ENCODE assay signal across 26 cellular contexts in genomic region chr11:71396548-71397123, GRCh38. TPM values are rescaled to one million over a fixed set of nuclear protein-coding genes. Genes with fewer than 3 reads are reported as not detected.
A peak's percentile ranks its signal among the peaks of the same experiment; 100 is the strongest.
DNase-seq lines count a peak whose midpoint lies in the region; ATAC-seq and TF ChIP-seq lines count a peak whose summit lies in the region.
"Had no signal": no experiment of that assay in that cellular context is flagged by ENCODE, and none has a peak within 500 bp of the region (broad histone marks: within the 10 kb centered on the region; RNA-seq: fewer than 3 reads in every experiment).

No MANE protein-coding gene starts in this region.

- no peaks in the 10 kb centered on the region for H3K9me2 ChIP-seq in PC-3 (replicated peaks; ENCODE audit: low read length)

- peaks cover 7% of the 10 kb centered on the region for H3K4me1 ChIP-seq in DND-41 (ENCODE audit: insufficient read depth, low read length)
- H3K4me1 ChIP-seq in CD8-positive, alpha-beta memory T cell (ENCODE audit: insufficient read depth, low read length): no peaks in the 10 kb centered on the region
- no peaks in the 10 kb centered on the region for H3K4me1 ChIP-seq in PC-3 (ENCODE audit: insufficient read depth, low read length)
- H3K4me1 ChIP-seq: left lung, psoas muscle, SJSA1, uterus had no signal

- DNase-seq in DND-41: peak; percentile 69
- DNase-seq in NCI-H2196 treated with DMSO at 0.1 percent for 48 hours (lab: John Stamatoyannopoulos, UW; ENCODE audit: unreplicated experiment): peak; percentile 32
- peak; percentile 32 for DNase-seq in myocyte (ENCODE audit: low read depth)
- DNase-seq in CD8-positive, alpha-beta memory T cell: no peak
- DNase-seq in PC-3: no peak
- no peak for DNase-seq in nucleus accumbens (lab: John Stamatoyannopoulos, UW)
- DNase-seq: activated CD4-positive, alpha-beta memory T cell treated with anti-CD3 and anti-CD28 coated beads, Interleukin-2, amount 10 ng/mL, durations not matched to agents 7 days and 5 days; anterior cingulate cortex; CD8-positive, alpha-beta T cell; DMS79; effector CD4-positive, alpha-beta T cell; GF-D8; H7; KBM-7; left lung; mesendoderm; MV-4-11; NCI-H2029 treated with DMSO at 0.1 percent for 48 hours; psoas muscle; stimulated activated naive CD4-positive, alpha-beta T cell treated with Interleukin-2 at 50 U/mL for 16 hours; uterus had no signal

- CTCF ChIA-PET in CD8-positive, alpha-beta memory T cell (lab: Charles Lee): no interaction called here
- CTCF ChIA-PET in PC-3 (lab: Charles Lee): no interaction called here

- H3K27me3 Mint-ChIP-seq in CD8-positive, alpha-beta memory T cell: peaks cover 0 to 7% of the 10 kb centered on the region in 2 donors
- H3K27me3 Mint-ChIP-seq: activated naive CD8-positive, alpha-beta T cell had no signal

- no TSS peak for BruUV-seq in PC-3 (replicated peaks; lab: Mats Ljungman, UMichigan)

- no peaks in the 10 kb centered on the region for H3F3A ChIP-seq in PC-3 (ENCODE audit: low read length, unreplicated experiment)

- no peaks in the 10 kb centered on the region for H3K9me3 ChIP-seq in DND-41 (ENCODE audit: insufficient read depth, low read length, severe bottlenecking)
- H3K9me3 ChIP-seq in KOPT-K1 (ENCODE audit: insufficient read depth, low read length, poor library complexity, severe bottlenecking): no peaks in the 10 kb centered on the region
- no peaks in the 10 kb centered on the region for H3K9me3 ChIP-seq in CD8-positive, alpha-beta memory T cell (ENCODE audit: low read length)
- H3K9me3 ChIP-seq in PC-3 (ENCODE audit: low read length): no peaks in the 10 kb centered on the region
- H3K9me3 ChIP-seq: left lung, psoas muscle, SJSA1, thoracic aorta, uterus had no signal

- H4K20me1 ChIP-seq in DND-41 (ENCODE audit: insufficient read depth, low read length): no peaks in the 10 kb centered on the region
- no peaks in the 10 kb centered on the region for H4K20me1 ChIP-seq in PC-3 (ENCODE audit: low read length)

- TF ChIP-seq CTCF in DND-41 (IDR thresholded peaks at IDR 0.05; ENCODE audit: borderline replicate concordance, extremely low read depth, low read length, poor library complexity, severe bottlenecking): no peak
- TF ChIP-seq CTCF in PC-3 (conservative IDR thresholded peaks at IDR 0.05; ENCODE audit: low read depth, low read length): no peak

- H2AFZ ChIP-seq in DND-41 (ENCODE audit: low read depth, low read length) (no peak overlapping the region), PC-3 (ENCODE audit: low read length) (no peak overlapping the region)

- POLR2A ChIA-PET in CD8-positive, alpha-beta memory T cell (lab: Charles Lee): no interaction called here
- POLR2A ChIA-PET in PC-3 (lab: Charles Lee; ENCODE audit: unreplicated experiment): interaction anchor here (0.5 kb wide), 1 partner anchor 12 kb away, joined by 4 read pairs; no protein-coding TSS in a partner anchor

- ATAC-seq in DND-41 (ENCODE audit: insufficient read depth, low read depth): peak; percentile 89
- ATAC-seq in PC-3: no peak
- ATAC-seq: CD8-positive, alpha-beta T cell; left lung; psoas muscle had no signal

- H3K79me2 ChIP-seq in DND-41 (ENCODE audit: insufficient read depth, low read length) (no peaks in the 10 kb centered on the region), PC-3 (ENCODE audit: low read length) (no peaks in the 10 kb centered on the region)

- intact Hi-C loops in PC-3 (cut with micrococcal nuclease): no loop called here

- H3K36me3 Mint-ChIP-seq in CD8-positive, alpha-beta memory T cell: no peaks in the 10 kb centered on the region
- H3K36me3 Mint-ChIP-seq: activated naive CD8-positive, alpha-beta T cell; CD8-positive, alpha-beta T cell had no signal

- H3K27ac ChIP-seq in DND-41 (ENCODE audit: low read length) (no peak overlapping the region), KOPT-K1 (ENCODE audit: low read depth, low read length, poor library complexity, severe bottlenecking) (peak overlapping the region; percentile 49), PC-3 (ENCODE audit: low read length) (no peak overlapping the region)
- no peak overlapping the region for H3K27ac ChIP-seq in CD8-positive, alpha-beta memory T cell (ENCODE audit: low read depth, low read length)
- H3K27ac ChIP-seq: left lung, psoas muscle, SJSA1, thoracic aorta, uterus had no signal

- H3K4me2 ChIP-seq in DND-41 (ENCODE audit: insufficient read depth, low read length) (no peak overlapping the region), PC-3 (ENCODE audit: low read length) (no peak overlapping the region)

- H3K27ac Mint-ChIP-seq in CD8-positive, alpha-beta memory T cell: no peak overlapping the region
- H3K27ac Mint-ChIP-seq: activated CD4-positive, alpha-beta memory T cell treated with anti-CD3 and anti-CD28 coated beads, Interleukin-2, amount 10 ng/mL, durations not matched to agents 7 days and 5 days; activated naive CD8-positive, alpha-beta T cell; activated T-helper 2 cell treated with anti-CD3 and anti-CD28 coated beads, Interferon-gamma antibody, Interleukin-2, Interleukin-4, amounts not matched to agents 10 μg/mL and 5 μg/mL and 100 μg/mL, durations not matched to agents 14 hours and 24 hours and 36 hours; CD8-positive, alpha-beta T cell had no signal

- no peak overlapping the region for H3K4me3 Mint-ChIP-seq in CD8-positive, alpha-beta memory T cell
- H3K4me3 Mint-ChIP-seq: activated CD4-positive, alpha-beta memory T cell treated with anti-CD3 and anti-CD28 coated beads, Interleukin-2, amount 10 ng/mL, durations not matched to agents 7 days and 5 days; activated naive CD8-positive, alpha-beta T cell; CD8-positive, alpha-beta T cell had no signal

- H3K27me3 ChIP-seq in DND-41 (ENCODE audit: insufficient read depth, low read length, poor library complexity) (peaks cover 10% of the 10 kb centered on the region), PC-3 (ENCODE audit: low read length) (peaks cover 42% of the 10 kb centered on the region)
- no peaks in the 10 kb centered on the region for H3K27me3 ChIP-seq in CD8-positive, alpha-beta memory T cell (ENCODE audit: insufficient read depth, low read length, poor library complexity, severe bottlenecking)
- H3K27me3 ChIP-seq: SJSA1, uterus had no signal

- H3K36me3 ChIP-seq in DND-41 (ENCODE audit: insufficient read depth, low read length) (no peaks in the 10 kb centered on the region), KOPT-K1 (ENCODE audit: insufficient read depth, low read length) (no peaks in the 10 kb centered on the region), PC-3 (ENCODE audit: low read depth, low read length) (no peaks in the 10 kb centered on the region)
- no peaks in the 10 kb centered on the region for H3K36me3 ChIP-seq in CD8-positive, alpha-beta memory T cell (ENCODE audit: insufficient read depth, low read length)
- H3K36me3 ChIP-seq: left lung, SJSA1, thoracic aorta, uterus had no signal

- no peaks in the 10 kb centered on the region for H3K4me1 Mint-ChIP-seq in CD8-positive, alpha-beta memory T cell
- H3K4me1 Mint-ChIP-seq: activated CD4-positive, alpha-beta memory T cell treated with anti-CD3 and anti-CD28 coated beads, Interleukin-2, amount 10 ng/mL, durations not matched to agents 7 days and 5 days had no signal

- no peak overlapping the region for H3K9ac ChIP-seq in DND-41 (ENCODE audit: low read depth, low read length)
- no peak overlapping the region for H3K9ac ChIP-seq in PC-3 (ENCODE audit: low read length)

- no peaks in the 10 kb centered on the region for H3K9me3 Mint-ChIP-seq in CD8-positive, alpha-beta memory T cell
- H3K9me3 Mint-ChIP-seq: activated CD4-positive, alpha-beta memory T cell treated with anti-CD3 and anti-CD28 coated beads, Interleukin-2, amount 10 ng/mL, durations not matched to agents 7 days and 5 days; activated T-helper 2 cell treated with anti-CD3 and anti-CD28 coated beads, Interferon-gamma antibody, Interleukin-2, Interleukin-4, amounts not matched to agents 10 μg/mL and 5 μg/mL and 100 μg/mL, durations not matched to agents 14 hours and 24 hours and 36 hours; CD8-positive, alpha-beta T cell had no signal

- H3K4me3 ChIP-seq in DND-41 (ENCODE audit: low read depth in 1 of 2, low read length in 2 of 2) (no peak overlapping the region), PC-3 (ENCODE audit: low read length) (no peak overlapping the region)
- no peak overlapping the region for H3K4me3 ChIP-seq in CD8-positive, alpha-beta memory T cell (ENCODE audit: low read length)
- H3K4me3 ChIP-seq: left lung, psoas muscle, SJSA1, thoracic aorta, uterus had no signal

RNA-seq across cellular contexts. Expression of gene DHCR7, which starts 51.6 kb away (rescaled TPM):
- total RNA-seq in myocyte: 48.0 and 87.5 TPM in 2 replicates
- polyA plus RNA-seq in myocyte (2012): 138 TPM
- 10 to 100 TPM; 41.5 to 42.8 TPM for total RNA-seq in CD8-positive, alpha-beta memory T cell
- polyA plus RNA-seq in CD8-positive, alpha-beta memory T cell: 19.6 TPM
- 125 and 127 TPM in 2 replicates for total RNA-seq in PC-3 (2014; rRNA removed)

RNA-seq across cellular contexts. Expression of gene NADSYN1, which starts 56.4 kb away (rescaled TPM):
- total RNA-seq in myocyte: 31.9 and 48.0 TPM in 2 replicates
- 56.0 TPM for polyA plus RNA-seq in myocyte (2012)
- total RNA-seq in CD8-positive, alpha-beta memory T cell: 10 to 100 TPM; 60.3 to 62.5 TPM
- polyA plus RNA-seq in CD8-positive, alpha-beta memory T cell: 43.6 TPM
- 64.8 and 70.7 TPM in 2 replicates for total RNA-seq in PC-3 (2014; rRNA removed)

Comparison
In these comparisons a context has a peak if more than half of its experiments do, and no peak if none do; other contexts are left out.
1. DNase-seq: peak in DND-41 (single experiment), NCI-H2196 treated with DMSO at 0.1 percent for 48 hours (single experiment) and myocyte (single experiment); none in CD8-positive, alpha-beta memory T cell (0 of 5), PC-3 (single experiment) and nucleus accumbens (0 of 56).